1 cellular context compared by ENCODE assay signal in the genomic region with DNA sequence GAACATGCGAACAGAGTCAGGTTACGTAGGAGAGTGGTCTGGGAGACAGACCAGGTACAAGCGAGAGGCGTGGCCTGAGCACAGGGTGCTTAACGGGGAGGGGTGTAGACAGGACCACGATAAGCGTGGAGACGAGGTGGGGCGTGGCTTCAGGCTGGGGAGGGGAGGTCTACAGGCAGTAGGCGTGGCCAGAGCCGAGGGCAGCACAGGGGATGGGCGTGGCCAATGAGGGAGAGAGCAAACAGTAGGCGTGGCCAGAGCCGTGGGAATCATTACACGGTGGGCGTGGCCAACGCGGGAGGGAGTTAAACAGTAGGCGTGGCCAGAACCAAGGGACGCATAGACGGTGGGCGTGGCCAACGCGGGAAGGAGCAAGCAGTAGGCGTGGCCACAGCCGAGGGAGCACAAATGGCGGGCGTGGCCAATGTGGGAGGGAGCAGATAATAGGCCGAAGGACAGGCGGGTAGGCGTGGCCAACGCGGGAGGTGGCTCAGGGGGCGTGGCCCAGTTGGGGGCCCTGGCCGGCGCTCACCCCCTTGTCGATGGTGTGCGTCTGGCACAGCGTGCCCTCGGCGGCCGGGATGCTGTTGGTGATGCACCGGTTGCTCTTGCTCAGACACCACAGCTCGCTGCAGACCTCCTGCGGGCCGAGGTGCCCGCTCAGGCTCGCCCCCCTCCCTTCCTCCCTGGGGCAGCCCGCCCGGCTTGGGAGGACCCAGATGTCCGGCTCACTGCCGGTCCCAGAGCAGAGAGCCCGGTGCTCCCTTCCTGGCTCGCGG.
TF ChIP-seq lines count a peak whose summit lies in the region.

No MANE protein-coding gene starts in this region.

TF ChIP-seq in HCT116, 20 proteins besides CTCF, POLR2A, EP300 and RAD21 (continued from another document):
- TF ChIP-seq TCF7L2 (IDR thresholded peaks at IDR 0.05; ENCODE audit: borderline replicate concordance, extremely low read depth, insufficient read depth, insufficient read length): no peak
- no peak for TF ChIP-seq ZNF274 (IDR thresholded peaks at IDR 0.05; ENCODE audit: low read depth, low read length)
- TF ChIP-seq, protein P1, sequence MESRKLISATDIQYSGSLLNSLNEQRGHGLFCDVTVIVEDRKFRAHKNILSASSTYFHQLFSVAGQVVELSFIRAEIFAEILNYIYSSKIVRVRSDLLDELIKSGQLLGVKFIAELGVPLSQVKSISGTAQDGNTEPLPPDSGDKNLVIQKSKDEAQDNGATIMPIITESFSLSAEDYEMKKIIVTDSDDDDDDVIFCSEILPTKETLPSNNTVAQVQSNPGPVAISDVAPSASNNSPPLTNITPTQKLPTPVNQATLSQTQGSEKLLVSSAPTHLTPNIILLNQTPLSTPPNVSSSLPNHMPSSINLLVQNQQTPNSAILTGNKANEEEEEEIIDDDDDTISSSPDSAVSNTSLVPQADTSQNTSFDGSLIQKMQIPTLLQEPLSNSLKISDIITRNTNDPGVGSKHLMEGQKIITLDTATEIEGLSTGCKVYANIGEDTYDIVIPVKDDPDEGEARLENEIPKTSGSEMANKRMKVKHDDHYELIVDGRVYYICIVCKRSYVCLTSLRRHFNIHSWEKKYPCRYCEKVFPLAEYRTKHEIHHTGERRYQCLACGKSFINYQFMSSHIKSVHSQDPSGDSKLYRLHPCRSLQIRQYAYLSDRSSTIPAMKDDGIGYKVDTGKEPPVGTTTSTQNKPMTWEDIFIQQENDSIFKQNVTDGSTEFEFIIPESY (IDR thresholded peaks at IDR 0.05; ENCODE audit: extremely low read depth, insufficient replicate concordance, low read length): no peak
- no peak for TF ChIP-seq EZH2phosphoT487 (IDR thresholded peaks at IDR 0.05; ENCODE audit: borderline replicate concordance)
TF ChIP-seq in HCT116: peak in this region for 0.
